ENCODE assay signal across 24 cellular contexts in genomic region chr3:179509701-179510100, GRCh38.
"Had no signal": no experiment of that assay in that cellular context is flagged by ENCODE, and none has a peak within 500 bp of the region (broad histone marks: within the 10 kb centered on the region; RNA-seq: fewer than 3 reads in every experiment).

No MANE protein-coding gene starts in this region.

- H3K9me3 ChIP-seq: colonic mucosa, esophagus squamous epithelium, gastrocnemius medialis, left lung, lower lobe of right lung had no signal

- DNase-seq: colonic mucosa; cortex of kidney; effector CD8-positive, alpha-beta T cell; effector memory CD8-positive, alpha-beta T cell; endodermal cell; erythroblast; esophagus squamous epithelium; foreskin fibroblast; gastrocnemius medialis; glutamatergic neuron; head of caudate nucleus; heart right ventricle; hippocampal formation; left cardiac atrium; left lung; left ventricle myocardium superior; lower lobe of right lung; mesendoderm; midbrain had no signal

- FAIRE-seq: endometrium, islet of Langerhans, keratinocyte had no signal

- H3K27me3 ChIP-seq: colonic mucosa, esophagus squamous epithelium, gastrocnemius medialis, left lung had no signal

- H3K4me3 ChIP-seq: colonic mucosa, esophagus squamous epithelium, gastrocnemius medialis, heart right ventricle, left lung, lower lobe of right lung had no signal

- H3K4me1 ChIP-seq: colonic mucosa, gastrocnemius medialis, left lung, lower lobe of right lung had no signal

- ATAC-seq: effector memory CD8-positive, alpha-beta T cell; esophagus mucosa; gastrocnemius medialis; heart right ventricle; left cardiac atrium; left lung; left ventricle myocardium superior; lower lobe of right lung had no signal

- H3K36me3 ChIP-seq: colonic mucosa, esophagus squamous epithelium, gastrocnemius medialis, heart right ventricle, left lung, lower lobe of right lung had no signal

- H3K27ac ChIP-seq: colonic mucosa, epithelial cell of prostate, esophagus squamous epithelium, gastrocnemius medialis, heart right ventricle, left lung, lower lobe of right lung had no signal
